Comparison of ENCODE assay signal across 1 cellular context in the genomic region with DNA sequence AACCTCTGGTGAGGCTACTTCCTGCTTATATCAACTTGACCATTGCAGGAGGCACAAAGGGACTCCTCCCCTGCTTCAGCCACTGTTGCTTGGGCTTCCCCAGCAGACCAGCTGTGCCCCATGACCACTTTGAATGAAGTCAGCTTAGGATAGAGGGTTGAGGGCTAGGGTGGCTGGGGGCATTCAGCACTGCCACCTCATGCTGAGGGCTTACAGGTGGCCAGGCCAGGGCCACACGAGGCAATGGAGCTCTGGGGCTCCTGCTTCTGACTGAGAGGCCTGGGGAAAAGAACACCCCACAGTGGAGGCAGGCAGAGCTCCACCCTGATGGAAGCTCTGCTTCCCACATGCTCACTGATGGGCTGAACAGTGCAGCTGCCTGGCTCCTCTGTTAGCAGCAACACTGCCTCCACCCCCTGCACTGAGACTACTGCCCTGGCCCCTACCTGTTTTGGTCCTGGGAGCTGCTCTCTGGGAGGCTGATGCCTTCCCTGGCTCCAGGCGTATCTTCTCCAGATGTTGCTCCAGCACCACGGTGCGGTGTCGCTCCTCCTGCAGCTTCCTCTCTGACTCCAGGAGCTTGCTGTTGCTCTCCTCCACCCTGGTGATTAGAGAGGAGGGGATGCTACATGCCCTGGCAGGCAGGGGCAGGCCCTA.
TF ChIP-seq lines count a peak whose summit lies in the region.

No MANE protein-coding gene starts in this region.

TF ChIP-seq in IMR-90, 13 proteins besides CTCF, POLR2A, EP300 and RAD21:
- no peak for TF ChIP-seq MXI1 (IDR thresholded peaks at IDR 0.05; ENCODE audit: borderline replicate concordance, low read depth, low read length)
- no peak for TF ChIP-seq RCOR1 (IDR thresholded peaks at IDR 0.05; ENCODE audit: insufficient replicate concordance, low read length)
